1 cellular context compared by ENCODE assay signal in the genomic region with DNA sequence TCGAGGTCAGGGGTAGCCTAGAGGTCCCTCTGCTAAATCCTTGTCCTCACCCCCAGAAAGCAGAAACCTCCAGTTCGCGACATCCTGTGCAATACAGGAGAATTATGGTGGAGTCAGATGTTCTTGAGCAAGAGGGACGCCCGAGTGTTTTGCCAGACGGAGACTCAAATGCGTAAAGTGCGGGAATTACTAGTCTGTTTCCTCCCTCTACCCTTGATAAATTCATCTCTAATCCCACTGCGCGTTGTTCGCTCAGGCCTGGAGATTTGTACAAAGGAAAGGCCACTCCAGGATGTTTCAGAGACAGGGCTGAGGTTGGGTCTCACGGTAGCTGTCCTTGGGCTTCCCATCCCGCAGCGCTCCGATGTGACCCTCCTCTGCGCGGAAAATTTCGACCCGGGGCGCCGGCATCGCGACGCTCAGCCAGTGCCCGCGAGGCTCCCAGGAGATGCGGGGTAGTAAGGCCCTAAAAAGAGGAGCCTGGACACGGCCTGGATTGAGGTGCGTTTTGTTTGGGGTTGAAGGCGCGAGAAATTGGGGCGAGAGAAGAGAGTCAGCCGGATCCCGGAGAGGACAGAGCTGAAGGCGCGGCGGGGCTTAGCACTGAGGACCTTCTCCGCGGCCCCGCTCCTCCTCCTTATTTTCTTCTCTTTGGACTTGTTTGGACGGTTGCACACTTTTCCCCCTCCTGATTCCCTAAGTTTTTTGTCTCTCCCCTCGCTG.
TF ChIP-seq lines count a peak whose summit lies in the region.

No MANE protein-coding gene starts in this region.

TF ChIP-seq in H1, 55 proteins besides CTCF, POLR2A, EP300 and RAD21:
- peak; percentile 96; the same call in 1 of the 2 replicates for TF ChIP-seq SUZ12 (IDR thresholded peaks at IDR 0.05; ENCODE audit: low read length)
- TF ChIP-seq ASH2L (IDR thresholded peaks at IDR 0.05; ENCODE audit: low read length), result no peak
- peak; percentile 88 for TF ChIP-seq RNF2 (IDR thresholded peaks at IDR 0.05; ENCODE audit: borderline replicate concordance, low read depth, low read length, missing control alignments, poor library complexity, severe bottlenecking)
- peak; percentile 98 for TF ChIP-seq EZH2 (IDR thresholded peaks at IDR 0.05; ENCODE audit: low read depth, low read length, severe bottlenecking)
